In genomic region chr1:235067396-235068154, GRCh38 we compare ENCODE assay signal across 1 cellular context.
A peak's percentile ranks its signal among the peaks of the same experiment; 100 is the strongest.
TF ChIP-seq lines count a peak whose summit lies in the region.

No MANE protein-coding gene starts in this region.

TF ChIP-seq in HepG2, 621 proteins besides CTCF, POLR2A, EP300 and RAD21 (continued from another document):
- no peak for TF ChIP-seq RNF219 (CRISPR knock-in tag; IDR thresholded peaks at IDR 0.05)
- 0 out of 2 replicates have a peak, but pooled peaks have one; percentile 8 for TF ChIP-seq ZNF691 (CRISPR knock-in tag; IDR thresholded peaks at IDR 0.05; ENCODE audit: borderline replicate concordance, low read depth)
- no peak for TF ChIP-seq NR0B2 (CRISPR knock-in tag; IDR thresholded peaks at IDR 0.05)
- no peak for TF ChIP-seq ZZZ3 (CRISPR knock-in tag; IDR thresholded peaks at IDR 0.05; ENCODE audit: borderline replicate concordance)
- TF ChIP-seq ZNF709 (CRISPR knock-in tag; IDR thresholded peaks at IDR 0.05), result no peak
- no peak for TF ChIP-seq ZBTB10 (CRISPR knock-in tag; IDR thresholded peaks at IDR 0.05; ENCODE audit: borderline replicate concordance)
- TF ChIP-seq NR2F1 (CRISPR knock-in tag; IDR thresholded peaks at IDR 0.05), result no peak
- TF ChIP-seq HOXA5 (CRISPR knock-in tag; IDR thresholded peaks at IDR 0.05), result no peak
- peak; percentile 59; the same call in 1 of the 2 replicates for TF ChIP-seq CCDC6 (CRISPR knock-in tag; IDR thresholded peaks at IDR 0.05)
- no peak for TF ChIP-seq ZNF431 (CRISPR knock-in tag; IDR thresholded peaks at IDR 0.05; ENCODE audit: borderline replicate concordance, low read depth)
- no peak for TF ChIP-seq UBTF (CRISPR knock-in tag; IDR thresholded peaks at IDR 0.05)
- TF ChIP-seq IKZF5 (CRISPR knock-in tag; IDR thresholded peaks at IDR 0.05), result 0 out of 2 replicates have a peak, but pooled peaks have one; percentile 22
- TF ChIP-seq HNRNPH1 (optimal IDR thresholded peaks at IDR 0.05; ENCODE audit: low read depth, low read length), result no peak
- no peak for TF ChIP-seq DNMT3B (CRISPR knock-in tag; conservative IDR thresholded peaks at IDR 0.05)
- TF ChIP-seq MIER3 (CRISPR knock-in tag; IDR thresholded peaks at IDR 0.05; ENCODE audit: borderline replicate concordance), result no peak
- no peak for TF ChIP-seq SMAD1 (CRISPR knock-in tag; IDR thresholded peaks at IDR 0.05; ENCODE audit: borderline replicate concordance, low read depth)
- TF ChIP-seq ZNF496 (CRISPR knock-in tag; IDR thresholded peaks at IDR 0.05; ENCODE audit: insufficient replicate concordance), result no peak
- TF ChIP-seq YY1 (IDR thresholded peaks at IDR 0.05; ENCODE audit: insufficient read depth, insufficient replicate concordance, low read depth, low read length), result no peak
- no peak for TF ChIP-seq JUND (CRISPR knock-in tag; IDR thresholded peaks at IDR 0.05)
- TF ChIP-seq GLMP (CRISPR knock-in tag; IDR thresholded peaks at IDR 0.05; ENCODE audit: borderline replicate concordance), result no peak
- no peak for TF ChIP-seq SIN3A (IDR thresholded peaks at IDR 0.05; ENCODE audit: borderline replicate concordance, low read depth, low read length)
- TF ChIP-seq ZNF44 (CRISPR knock-in tag; IDR thresholded peaks at IDR 0.05), result no peak
- no peak for TF ChIP-seq SIX4 (CRISPR knock-in tag; IDR thresholded peaks at IDR 0.05)
- 0 out of 2 replicates have a peak, but pooled peaks have one; percentile 55 for TF ChIP-seq JUN (CRISPR knock-in tag; IDR thresholded peaks at IDR 0.05)
